Comparison of ENCODE assay signal across 8 cellular contexts in the genomic region with DNA sequence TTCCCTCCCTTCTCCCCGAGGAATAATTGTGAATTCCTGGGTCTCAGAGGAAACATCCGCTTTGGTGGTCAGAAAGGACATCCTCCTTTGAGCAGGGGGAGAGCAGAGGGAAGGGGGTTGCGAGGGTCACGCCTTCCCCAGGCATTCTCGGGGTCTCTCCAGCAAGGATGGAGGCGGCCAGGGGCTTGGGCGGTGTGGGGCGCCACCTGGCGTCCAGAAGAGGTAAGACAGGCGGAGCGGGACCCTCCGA.
DNase-seq lines count a peak whose midpoint lies in the region; ATAC-seq and TF ChIP-seq lines count a peak whose summit lies in the region.

No MANE protein-coding gene starts in this region.

- peak overlapping the region; percentile 82 for H3K27ac ChIP-seq in ectodermal cell (ENCODE audit: insufficient read depth, low read depth, low read length, poor library complexity, severe bottlenecking)

- POLR2A ChIA-PET in HEK293T (lab: Yijun Ruan, JAX), result interaction anchor here (0.7 to 1.5 kb wide), 6 partner anchors 21 to 481 kb away, joined by 3 to 9 read pairs (median 4); no protein-coding TSS in a partner anchor

- no peaks in the 10 kb centered on the region for H3K36me3 ChIP-seq in ectodermal cell (ENCODE audit: control insufficient read depth, insufficient read depth, low read length)

- CTCF ChIA-PET in HEK293T (lab: Yijun Ruan, JAX), result interaction anchor here (0.8 to 3.6 kb wide), 11 partner anchors 9 to 201 kb away, joined by 3 to 22 read pairs (median 4); no protein-coding TSS in a partner anchor

- DNase-seq in GM03348 (ENCODE audit: low spot score) (peak; percentile 87), mucosa of gallbladder (ENCODE audit: low spot score) (peak; percentile 52), epidermal melanocyte (ENCODE audit: insufficient read length, low spot score) (no peak), HEK293T (ENCODE audit: extremely low spot score) (no peak)
- peak; percentile 42 to 43 for DNase-seq in activated CD4-positive, alpha-beta T cell treated with anti-CD3 and anti-CD28 coated beads, Interleukin-2, amount 50 U/mL, for 24 hours (ENCODE audit: low read depth in 1 of 2, low spot score in 1 of 2)
- peak; percentile 24 for DNase-seq in stimulated activated CD8-positive, alpha-beta memory T cell treated with anti-CD3 and anti-CD28 coated beads, Interleukin-7, amount 100 ng/mL, for 24 hours (ENCODE audit: low read depth)

- H3K9me3 ChIP-seq in ectodermal cell (ENCODE audit: control insufficient read depth, low read length), result no peaks in the 10 kb centered on the region

- H3K27me3 ChIP-seq in ectodermal cell (ENCODE audit: control insufficient read depth, insufficient read depth, low read length, poor library complexity, severe bottlenecking), result no peaks in the 10 kb centered on the region

- H3K4me3 ChIP-seq in ectodermal cell (ENCODE audit: insufficient read depth, low read depth, low read length), result peak overlapping the region; percentile 40

- ATAC-seq in HG03571 (IDR thresholded peaks at IDR 0.05; ENCODE audit: unreplicated experiment), result peak; percentile 78

- peaks cover 24% of the 10 kb centered on the region for H3K4me1 ChIP-seq in ectodermal cell (ENCODE audit: control insufficient read depth, insufficient read depth, low read length)

- WGBS in ectodermal cell, 2 experiments, result 2 to 3% methylated on average over 12 of the region's 12 CpGs

TF ChIP-seq in HEK293T, 16 proteins besides CTCF, POLR2A, EP300 and RAD21:
- no peak for TF ChIP-seq LEF1 (IDR thresholded peaks at IDR 0.05; ENCODE audit: borderline replicate concordance)
- no peak for TF ChIP-seq FOXA1 (IDR thresholded peaks at IDR 0.05)
- no peak for TF ChIP-seq SP1 (IDR thresholded peaks at IDR 0.05)
- TF ChIP-seq ELF4 (IDR thresholded peaks at IDR 0.05), result no peak
- TF ChIP-seq FOXK2 (IDR thresholded peaks at IDR 0.05), result no peak
- no peak for TF ChIP-seq SUZ12 (IDR thresholded peaks at IDR 0.05)

Comparison
In these comparisons a context has a peak if more than half of its experiments do, and no peak if none do; other contexts are left out.
1. DNase-seq: peak in GM03348 (single experiment), activated CD4-positive, alpha-beta T cell treated with anti-CD3 and anti-CD28 coated beads, Interleukin-2, amount 50 U/mL, for 24 hours (2 of 2), mucosa of gallbladder (single experiment) and stimulated activated CD8-positive, alpha-beta memory T cell treated with anti-CD3 and anti-CD28 coated beads, Interleukin-7, amount 100 ng/mL, for 24 hours (single experiment); none in epidermal melanocyte (single experiment) and HEK293T (single experiment).